8 cellular contexts compared by ENCODE assay signal in genomic region chr1:211577826-211578639, GRCh38. TPM values are rescaled to one million over a fixed set of nuclear protein-coding genes. Genes with fewer than 3 reads are reported as not detected.
DNase-seq lines count a peak whose midpoint lies in the region; ATAC-seq and TF ChIP-seq lines count a peak whose summit lies in the region.

No MANE protein-coding gene starts in this region.

- H3K4me3 ChIP-seq in dorsolateral prefrontal cortex (peak overlapping the region; percentile 59 to 99 (median 92)), lower lobe of right lung (peak overlapping the region; percentile 94)

- H3K27ac ChIP-seq in dorsolateral prefrontal cortex (peak overlapping the region in 58 of 59 donors; percentile 6 to 98 (median 92)), lower lobe of right lung (peak overlapping the region; percentile 94)

- H3K9me3 ChIP-seq in lower lobe of right lung = no peaks in the 10 kb centered on the region

- ATAC-seq in GM18519 (IDR thresholded peaks at IDR 0.05; ENCODE audit: low FRiP score, unreplicated experiment) (peak; percentile 26), HG03064 (IDR thresholded peaks at IDR 0.05; ENCODE audit: low read depth, unreplicated experiment) (peak; percentile 41), lower lobe of right lung (peak; percentile 84 to 86)

- peaks cover 23% of the 10 kb centered on the region for H3K36me3 ChIP-seq in lower lobe of right lung

- peak; percentile 87 for DNase-seq in AG08396 (ENCODE audit: low spot score)
- DNase-seq in NCI-H345 (lab: John Stamatoyannopoulos, UW) = peak; percentile 66
- peak; percentile 59 to 60 for DNase-seq in activated CD4-positive, alpha-beta T cell treated with anti-CD3 and anti-CD28 coated beads, Interleukin-2, amount 50 U/mL, for 4 hours
- DNase-seq in dorsolateral prefrontal cortex = peak; percentile 31 to 79 (median 50)
- peak; percentile 87 for DNase-seq in lower lobe of right lung
- DNase-seq in stimulated activated CD4-positive, alpha-beta T cell treated with anti-CD3 and anti-CD28 coated beads, TNF-alpha, amount 100 ng/mL, for 4 hours (ENCODE audit: low read depth in 3 of 3) = peak; percentile 52 to 53 (median 52)

- intact Hi-C loops in dorsolateral prefrontal cortex (cut with DNase I) = loop anchor here (2.0 to 10.0 kb wide), 4 partner anchors 63 to 457 kb away; partner anchors contain the start of genes DTL (in 1 of the 2) and INTS7 (in 1 of the 2)
- intact Hi-C loops in lower lobe of right lung (cut with DNase I) = no loop called here

- TF ChIP-seq CTCF in dorsolateral prefrontal cortex (IDR thresholded peaks at IDR 0.05 in 54 of 56, conservative IDR thresholded peaks at IDR 0.05 in 2 of 56; ENCODE audit: low read depth in 1 of 56, partially characterized antibody in 56 of 56) (peak; percentile 35 to 87 (median 74)), lower lobe of right lung (IDR thresholded peaks at IDR 0.05) (peak; percentile 93)

- H3K27me3 ChIP-seq in dorsolateral prefrontal cortex (no peaks in the 10 kb centered on the region), lower lobe of right lung (ENCODE audit: low read depth) (no peaks in the 10 kb centered on the region)

- peaks cover 50% of the 10 kb centered on the region for H3K4me1 ChIP-seq in lower lobe of right lung

RNA-seq across cellular contexts. Expression of gene SLC30A1, which starts 0.9 kb away (rescaled TPM):
- total RNA-seq in dorsolateral prefrontal cortex (10 to 100 TPM in 119 of 120 experiments, 1 to 10 TPM in 1; 9.5 to 52.2 (median 22.1) TPM), lower lobe of right lung (14.8 TPM)

Comparison
In these comparisons a context has a peak if more than half of its experiments do, and no peak if none do; other contexts are left out.
1. Peak in every context shown above with its lines: DNase-seq, ATAC-seq, H3K4me3 ChIP-seq and H3K27ac ChIP-seq.
2. ATAC-seq: peak in every context shown above with its lines; median percentile 85 in lower lobe of right lung; 41 in HG03064; 26 in GM18519.